Comparison of ENCODE assay signal across 9 cellular contexts in genomic region chr10:26438534-26439269, GRCh38. TPM values are rescaled to one million over a fixed set of nuclear protein-coding genes. Genes with fewer than 3 reads are reported as not detected.
DNase-seq lines count a peak whose midpoint lies in the region; ATAC-seq lines count a peak whose summit lies in the region.
"Had no signal": no experiment of that assay in that cellular context is flagged by ENCODE, and none has a peak within 500 bp of the region (broad histone marks: within the 10 kb centered on the region; RNA-seq: fewer than 3 reads in every experiment).

No MANE protein-coding gene starts in this region.

- intact Hi-C loops in left cardiac atrium (cut with DNase I), result no loop called here

- DNase-seq in Caki2 (ENCODE audit: low read depth) (peak; percentile 59), MV-4-11 (lab: John Stamatoyannopoulos, UW) (peak; percentile 63), left cardiac atrium (peak; percentile 35), AG08396 (ENCODE audit: low spot score) (no peak), DMS53 treated with DMSO at 0.1 percent for 48 hours (lab: John Stamatoyannopoulos, UW; ENCODE audit: unreplicated experiment) (no peak)
- peak; percentile 47 to 63 for DNase-seq in activated T-helper 1 cell treated with anti-CD3 and anti-CD28 coated beads, Interleukin-2, amount 50 U/mL, for 16 hours (ENCODE audit: low read depth in 1 of 2, low spot score in 1 of 2)
- peak; percentile 74 for DNase-seq in stimulated activated CD4-positive, alpha-beta T cell treated with anti-CD3 and anti-CD28 coated beads, Interleukin-12 subunit alpha, Interleukin-12 subunit beta, amount 100 ng/mL, for 4 hours

- in situ Hi-C loops in Caki2 (cut with HindIII; ENCODE audit: low pct_unique_long_range_greater_than_20kb, low sequenced_read_pairs), result no loop called here

- ATAC-seq in GM21717 (IDR thresholded peaks at IDR 0.05; ENCODE audit: unreplicated experiment) (peak; percentile 51), left cardiac atrium (peak; percentile 64 to 82)

RNA-seq across cellular contexts. Expression of gene APBB1IP, which starts 0.6 kb away (rescaled TPM):
- total RNA-seq in Caki2 (2014; rRNA removed; shearing (Covaris generic); ENCODE audit: low replicate concordance), result 5.8 and 7.4 TPM in 2 replicates
- 10 to 100 TPM in 1 of 2 donors, 1 to 10 TPM in 1; 8.1 to 18.4 TPM for total RNA-seq in left cardiac atrium
- total RNA-seq: neural crest cell had no signal

Comparison
In these comparisons a context has a peak if more than half of its experiments do, and no peak if none do; other contexts are left out.
1. DNase-seq: peak in Caki2 (single experiment), MV-4-11 (single experiment), activated T-helper 1 cell treated with anti-CD3 and anti-CD28 coated beads, Interleukin-2, amount 50 U/mL, for 16 hours (2 of 2), left cardiac atrium (single experiment) and stimulated activated CD4-positive, alpha-beta T cell treated with anti-CD3 and anti-CD28 coated beads, Interleukin-12 subunit alpha, Interleukin-12 subunit beta, amount 100 ng/mL, for 4 hours (single experiment); none in AG08396 (single experiment) and DMS53 treated with DMSO at 0.1 percent for 48 hours (single experiment).